In the genomic region with DNA sequence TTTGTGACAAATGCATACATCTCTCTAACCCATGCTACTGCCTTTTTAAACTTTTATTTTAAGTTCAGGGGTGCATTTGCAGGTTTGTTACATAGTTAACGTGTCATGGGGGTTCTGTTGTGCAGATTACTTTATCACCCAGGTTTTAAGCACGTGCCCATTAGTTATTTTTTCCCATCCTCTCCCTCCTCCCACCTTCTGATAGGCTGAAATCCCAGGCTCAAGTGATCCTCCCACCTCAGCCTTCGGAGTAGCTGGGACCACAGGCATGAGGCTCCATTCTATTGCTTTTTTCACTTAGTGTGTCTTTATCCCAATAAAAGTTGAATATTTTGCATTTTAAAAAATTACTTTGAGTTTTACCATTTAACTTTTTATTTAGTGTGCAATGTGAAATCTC, we compare ENCODE assay signal across 24 cellular contexts.
"Had no signal": no experiment of that assay in that cellular context is flagged by ENCODE, and none has a peak within 500 bp of the region (broad histone marks: within the 10 kb centered on the region; RNA-seq: fewer than 3 reads in every experiment).

No MANE protein-coding gene starts in this region.

- FAIRE-seq: colon, endothelial cell of umbilical vein, frontal cortex, keratinocyte had no signal

- ATAC-seq: foreskin keratinocyte, gastroesophageal sphincter, heart left ventricle, left cardiac atrium, left ventricle myocardium superior, lower lobe of right lung, mucosa of descending colon had no signal

- H3K4me3 Mint-ChIP-seq: immature natural killer cell, mesothelial cell of epicardium had no signal

- H3K4me2 ChIP-seq: hepatocyte had no signal

- H3K4me3 ChIP-seq: coronary artery, dorsolateral prefrontal cortex, esophagus muscularis mucosa, gastroesophageal sphincter, heart left ventricle, hepatocyte, left lung, lower lobe of right lung, mucosa of descending colon had no signal

- H2AFZ ChIP-seq: hepatocyte had no signal

- DNase-seq: dermis blood vessel endothelial cell; dorsolateral prefrontal cortex; effector CD4-positive, alpha-beta T cell; effector memory CD4-positive, alpha-beta T cell; foreskin keratinocyte; heart left ventricle; hypothalamus; immature natural killer cell; left cardiac atrium; left lung; left ventricle myocardium superior; lower lobe of right lung; mesenchymal stem cell; mucosa of descending colon; naive B cell had no signal

- H3K27ac Mint-ChIP-seq: mesothelial cell of epicardium had no signal

- H3K4me1 ChIP-seq: esophagus muscularis mucosa, foreskin keratinocyte, gastroesophageal sphincter, heart left ventricle, left lung, lower lobe of right lung had no signal

- H3K79me2 ChIP-seq: hepatocyte had no signal

- H3K27me3 Mint-ChIP-seq: naive B cell had no signal

- H3K27me3 ChIP-seq: dorsolateral prefrontal cortex, esophagus muscularis mucosa, foreskin keratinocyte, gastroesophageal sphincter, heart left ventricle, hepatocyte, left lung had no signal

- H3K9me3 ChIP-seq: esophagus muscularis mucosa, gastroesophageal sphincter, left lung, lower lobe of right lung, mucosa of descending colon had no signal

- H3K4me1 Mint-ChIP-seq: mesothelial cell of epicardium had no signal

- H3K27ac ChIP-seq: coronary artery, dorsolateral prefrontal cortex, esophagus muscularis mucosa, foreskin keratinocyte, gastroesophageal sphincter, heart left ventricle, hepatocyte, left lung, lower lobe of right lung had no signal
